Comparison of ENCODE assay signal across 18 cellular contexts in genomic region chr1:18037651-18038050, GRCh38.
"Had no signal": no experiment of that assay in that cellular context is flagged by ENCODE, and none has a peak within 500 bp of the region (broad histone marks: within the 10 kb centered on the region; RNA-seq: fewer than 3 reads in every experiment).

No MANE protein-coding gene starts in this region.

- H3K27me3 ChIP-seq: body of pancreas, gastrocnemius medialis, right lobe of liver, vagina had no signal

- H3K36me3 ChIP-seq: gastrocnemius medialis, prostate gland, right lobe of liver, tibial artery, vagina had no signal

- H3K27ac ChIP-seq: body of pancreas, gastrocnemius medialis, prostate gland, right lobe of liver, tibial artery, vagina had no signal

- ATAC-seq: activated CD8-positive, alpha-beta memory T cell treated with anti-CD3 and anti-CD28 coated beads, Interleukin-2, amount 10 ng/mL, durations not matched to agents 7 days and 5 days; body of pancreas; gastrocnemius medialis; left lobe of liver; right lobe of liver; stimulated activated effector memory CD8-positive, alpha-beta T cell treated with anti-CD3 and anti-CD28 coated beads, Interleukin-12 subunit alpha, Interleukin-12 subunit beta, amount 100 ng/mL, for 72 hours had no signal

- H3K9me3 ChIP-seq: body of pancreas, gastrocnemius medialis, prostate gland, right lobe of liver, tibial artery, vagina had no signal

- H3K4me1 ChIP-seq: body of pancreas, gastrocnemius medialis, prostate gland, right lobe of liver, tibial artery, vagina had no signal

- DNase-seq: activated CD4-positive, alpha-beta T cell treated with anti-CD3 and anti-CD28 coated beads, Interleukin-2, amount 50 U/mL, for 48 hours; activated CD4-positive, CD25-positive, alpha-beta regulatory T cell treated with anti-CD3 and anti-CD28 coated beads, Interleukin-2, amount 50 U/mL, for 72 hours; activated CD8-positive, alpha-beta memory T cell treated with anti-CD3 and anti-CD28 coated beads, Interleukin-2, amount 10 ng/mL, durations not matched to agents 7 days and 5 days; activated effector memory CD4-positive, alpha-beta T cell treated with Interleukin-2 at 50 U/mL for 16 hours; activated T-cell treated with anti-CD3 and anti-CD28 coated beads, Interleukin-2, amount 50 U/mL, for 24 hours; amniotic stem cell; body of pancreas; effector memory CD4-positive, alpha-beta T cell; gastrocnemius medialis; islet precursor cell; mammary epithelial cell; occipital lobe; right lobe of liver; tibial artery had no signal

- H3K4me3 ChIP-seq: body of pancreas, gastrocnemius medialis, prostate gland, right lobe of liver, tibial artery, vagina had no signal
